1 cellular context compared by ENCODE assay signal in the genomic region with DNA sequence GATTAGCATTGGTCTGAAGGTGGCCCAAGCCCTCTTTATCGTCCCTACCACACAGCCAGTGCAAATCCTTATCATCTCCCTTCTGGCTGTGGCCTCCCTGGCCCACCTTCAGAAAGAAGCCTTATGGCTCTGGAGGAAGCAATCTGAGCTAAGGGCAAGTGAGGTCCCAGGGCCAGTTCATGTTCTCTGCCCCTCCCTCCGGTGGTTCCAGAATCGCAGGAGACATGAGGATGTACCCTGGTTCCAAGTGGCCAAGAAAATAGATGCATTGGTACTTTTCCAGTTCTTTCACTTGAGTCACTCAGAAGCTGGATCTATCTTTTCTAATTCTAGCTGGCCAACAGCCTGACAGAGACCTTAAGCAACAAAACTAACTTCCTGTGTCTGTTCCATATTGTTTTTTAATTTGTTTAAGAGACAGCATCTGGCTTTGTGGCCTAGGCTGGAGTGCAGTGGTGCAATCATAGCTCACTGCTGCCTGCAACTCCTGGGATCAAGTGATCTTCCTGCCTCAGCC.
A peak's percentile ranks its signal among the peaks of the same experiment; 100 is the strongest.
TF ChIP-seq lines count a peak whose summit lies in the region.

No MANE protein-coding gene starts in this region.

TF ChIP-seq in K562, 482 proteins besides CTCF, POLR2A, EP300 and RAD21 (continued from another document and continues in another):
- TF ChIP-seq, protein P1, sequence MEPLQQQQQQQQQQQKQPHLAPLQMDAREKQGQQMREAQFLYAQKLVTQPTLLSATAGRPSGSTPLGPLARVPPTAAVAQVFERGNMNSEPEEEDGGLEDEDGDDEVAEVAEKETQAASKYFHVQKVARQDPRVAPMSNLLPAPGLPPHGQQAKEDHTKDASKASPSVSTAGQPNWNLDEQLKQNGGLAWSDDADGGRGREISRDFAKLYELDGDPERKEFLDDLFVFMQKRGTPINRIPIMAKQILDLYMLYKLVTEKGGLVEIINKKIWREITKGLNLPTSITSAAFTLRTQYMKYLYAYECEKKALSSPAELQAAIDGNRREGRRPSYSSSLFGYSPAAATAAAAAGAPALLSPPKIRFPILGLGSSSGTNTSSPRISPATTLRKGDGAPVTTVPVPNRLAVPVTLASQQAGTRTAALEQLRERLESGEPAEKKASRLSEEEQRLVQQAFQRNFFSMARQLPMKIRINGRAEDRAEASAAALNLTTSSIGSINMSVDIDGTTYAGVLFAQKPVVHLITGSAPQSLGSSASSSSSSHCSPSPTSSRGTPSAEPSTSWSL (CRISPR knock-in tag; IDR thresholded peaks at IDR 0.05; ENCODE audit: borderline replicate concordance) = no peak
- TF ChIP-seq, protein P2, sequence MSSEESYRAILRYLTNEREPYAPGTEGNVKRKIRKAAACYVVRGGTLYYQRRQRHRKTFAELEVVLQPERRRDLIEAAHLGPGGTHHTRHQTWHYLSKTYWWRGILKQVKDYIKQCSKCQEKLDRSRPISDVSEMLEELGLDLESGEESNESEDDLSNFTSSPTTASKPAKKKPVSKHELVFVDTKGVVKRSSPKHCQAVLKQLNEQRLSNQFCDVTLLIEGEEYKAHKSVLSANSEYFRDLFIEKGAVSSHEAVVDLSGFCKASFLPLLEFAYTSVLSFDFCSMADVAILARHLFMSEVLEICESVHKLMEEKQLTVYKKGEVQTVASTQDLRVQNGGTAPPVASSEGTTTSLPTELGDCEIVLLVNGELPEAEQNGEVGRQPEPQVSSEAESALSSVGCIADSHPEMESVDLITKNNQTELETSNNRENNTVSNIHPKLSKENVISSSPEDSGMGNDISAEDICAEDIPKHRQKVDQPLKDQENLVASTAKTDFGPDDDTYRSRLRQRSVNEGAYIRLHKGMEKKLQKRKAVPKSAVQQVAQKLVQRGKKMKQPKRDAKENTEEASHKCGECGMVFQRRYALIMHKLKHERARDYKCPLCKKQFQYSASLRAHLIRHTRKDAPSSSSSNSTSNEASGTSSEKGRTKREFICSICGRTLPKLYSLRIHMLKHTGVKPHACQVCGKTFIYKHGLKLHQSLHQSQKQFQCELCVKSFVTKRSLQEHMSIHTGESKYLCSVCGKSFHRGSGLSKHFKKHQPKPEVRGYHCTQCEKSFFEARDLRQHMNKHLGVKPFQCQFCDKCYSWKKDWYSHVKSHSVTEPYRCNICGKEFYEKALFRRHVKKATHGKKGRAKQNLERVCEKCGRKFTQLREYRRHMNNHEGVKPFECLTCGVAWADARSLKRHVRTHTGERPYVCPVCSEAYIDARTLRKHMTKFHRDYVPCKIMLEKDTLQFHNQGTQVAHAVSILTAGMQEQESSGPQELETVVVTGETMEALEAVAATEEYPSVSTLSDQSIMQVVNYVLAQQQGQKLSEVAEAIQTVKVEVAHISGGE (CRISPR knock-in tag; IDR thresholded peaks at IDR 0.05) = peak in 1 of 3 experiments; percentile 60; a peak in 2 of 6 replicates
- TF ChIP-seq MTA2 (IDR thresholded peaks at IDR 0.05; ENCODE audit: low read depth) = peak; percentile 97
- TF ChIP-seq BRF1 (IDR thresholded peaks at IDR 0.05; ENCODE audit: borderline replicate concordance, extremely low read depth, insufficient read length) = no peak
- TF ChIP-seq NR2C2 (CRISPR knock-in tag; IDR thresholded peaks at IDR 0.05) = no peak
- no peak; the same call in 1 of the 2 replicates for TF ChIP-seq NR2C2 (tag; IDR thresholded peaks at IDR 0.05)
- no peak for TF ChIP-seq CBFB (CRISPR knock-in tag; IDR thresholded peaks at IDR 0.05)
- no peak for TF ChIP-seq NFYB (IDR thresholded peaks at IDR 0.05; ENCODE audit: extremely low read depth, insufficient read length)
- TF ChIP-seq NR4A1 (CRISPR knock-in tag; IDR thresholded peaks at IDR 0.05) = no peak
- peak; percentile 91 for TF ChIP-seq NR4A1 (tag; IDR thresholded peaks at IDR 0.05)
- TF ChIP-seq NR1H2 (CRISPR knock-in tag; IDR thresholded peaks at IDR 0.05) = no peak
- TF ChIP-seq CBX8 (IDR thresholded peaks at IDR 0.05; ENCODE audit: borderline replicate concordance, extremely low read depth, low read depth, low read length, poor library complexity, severe bottlenecking) = no peak
- TF ChIP-seq, protein P3, sequence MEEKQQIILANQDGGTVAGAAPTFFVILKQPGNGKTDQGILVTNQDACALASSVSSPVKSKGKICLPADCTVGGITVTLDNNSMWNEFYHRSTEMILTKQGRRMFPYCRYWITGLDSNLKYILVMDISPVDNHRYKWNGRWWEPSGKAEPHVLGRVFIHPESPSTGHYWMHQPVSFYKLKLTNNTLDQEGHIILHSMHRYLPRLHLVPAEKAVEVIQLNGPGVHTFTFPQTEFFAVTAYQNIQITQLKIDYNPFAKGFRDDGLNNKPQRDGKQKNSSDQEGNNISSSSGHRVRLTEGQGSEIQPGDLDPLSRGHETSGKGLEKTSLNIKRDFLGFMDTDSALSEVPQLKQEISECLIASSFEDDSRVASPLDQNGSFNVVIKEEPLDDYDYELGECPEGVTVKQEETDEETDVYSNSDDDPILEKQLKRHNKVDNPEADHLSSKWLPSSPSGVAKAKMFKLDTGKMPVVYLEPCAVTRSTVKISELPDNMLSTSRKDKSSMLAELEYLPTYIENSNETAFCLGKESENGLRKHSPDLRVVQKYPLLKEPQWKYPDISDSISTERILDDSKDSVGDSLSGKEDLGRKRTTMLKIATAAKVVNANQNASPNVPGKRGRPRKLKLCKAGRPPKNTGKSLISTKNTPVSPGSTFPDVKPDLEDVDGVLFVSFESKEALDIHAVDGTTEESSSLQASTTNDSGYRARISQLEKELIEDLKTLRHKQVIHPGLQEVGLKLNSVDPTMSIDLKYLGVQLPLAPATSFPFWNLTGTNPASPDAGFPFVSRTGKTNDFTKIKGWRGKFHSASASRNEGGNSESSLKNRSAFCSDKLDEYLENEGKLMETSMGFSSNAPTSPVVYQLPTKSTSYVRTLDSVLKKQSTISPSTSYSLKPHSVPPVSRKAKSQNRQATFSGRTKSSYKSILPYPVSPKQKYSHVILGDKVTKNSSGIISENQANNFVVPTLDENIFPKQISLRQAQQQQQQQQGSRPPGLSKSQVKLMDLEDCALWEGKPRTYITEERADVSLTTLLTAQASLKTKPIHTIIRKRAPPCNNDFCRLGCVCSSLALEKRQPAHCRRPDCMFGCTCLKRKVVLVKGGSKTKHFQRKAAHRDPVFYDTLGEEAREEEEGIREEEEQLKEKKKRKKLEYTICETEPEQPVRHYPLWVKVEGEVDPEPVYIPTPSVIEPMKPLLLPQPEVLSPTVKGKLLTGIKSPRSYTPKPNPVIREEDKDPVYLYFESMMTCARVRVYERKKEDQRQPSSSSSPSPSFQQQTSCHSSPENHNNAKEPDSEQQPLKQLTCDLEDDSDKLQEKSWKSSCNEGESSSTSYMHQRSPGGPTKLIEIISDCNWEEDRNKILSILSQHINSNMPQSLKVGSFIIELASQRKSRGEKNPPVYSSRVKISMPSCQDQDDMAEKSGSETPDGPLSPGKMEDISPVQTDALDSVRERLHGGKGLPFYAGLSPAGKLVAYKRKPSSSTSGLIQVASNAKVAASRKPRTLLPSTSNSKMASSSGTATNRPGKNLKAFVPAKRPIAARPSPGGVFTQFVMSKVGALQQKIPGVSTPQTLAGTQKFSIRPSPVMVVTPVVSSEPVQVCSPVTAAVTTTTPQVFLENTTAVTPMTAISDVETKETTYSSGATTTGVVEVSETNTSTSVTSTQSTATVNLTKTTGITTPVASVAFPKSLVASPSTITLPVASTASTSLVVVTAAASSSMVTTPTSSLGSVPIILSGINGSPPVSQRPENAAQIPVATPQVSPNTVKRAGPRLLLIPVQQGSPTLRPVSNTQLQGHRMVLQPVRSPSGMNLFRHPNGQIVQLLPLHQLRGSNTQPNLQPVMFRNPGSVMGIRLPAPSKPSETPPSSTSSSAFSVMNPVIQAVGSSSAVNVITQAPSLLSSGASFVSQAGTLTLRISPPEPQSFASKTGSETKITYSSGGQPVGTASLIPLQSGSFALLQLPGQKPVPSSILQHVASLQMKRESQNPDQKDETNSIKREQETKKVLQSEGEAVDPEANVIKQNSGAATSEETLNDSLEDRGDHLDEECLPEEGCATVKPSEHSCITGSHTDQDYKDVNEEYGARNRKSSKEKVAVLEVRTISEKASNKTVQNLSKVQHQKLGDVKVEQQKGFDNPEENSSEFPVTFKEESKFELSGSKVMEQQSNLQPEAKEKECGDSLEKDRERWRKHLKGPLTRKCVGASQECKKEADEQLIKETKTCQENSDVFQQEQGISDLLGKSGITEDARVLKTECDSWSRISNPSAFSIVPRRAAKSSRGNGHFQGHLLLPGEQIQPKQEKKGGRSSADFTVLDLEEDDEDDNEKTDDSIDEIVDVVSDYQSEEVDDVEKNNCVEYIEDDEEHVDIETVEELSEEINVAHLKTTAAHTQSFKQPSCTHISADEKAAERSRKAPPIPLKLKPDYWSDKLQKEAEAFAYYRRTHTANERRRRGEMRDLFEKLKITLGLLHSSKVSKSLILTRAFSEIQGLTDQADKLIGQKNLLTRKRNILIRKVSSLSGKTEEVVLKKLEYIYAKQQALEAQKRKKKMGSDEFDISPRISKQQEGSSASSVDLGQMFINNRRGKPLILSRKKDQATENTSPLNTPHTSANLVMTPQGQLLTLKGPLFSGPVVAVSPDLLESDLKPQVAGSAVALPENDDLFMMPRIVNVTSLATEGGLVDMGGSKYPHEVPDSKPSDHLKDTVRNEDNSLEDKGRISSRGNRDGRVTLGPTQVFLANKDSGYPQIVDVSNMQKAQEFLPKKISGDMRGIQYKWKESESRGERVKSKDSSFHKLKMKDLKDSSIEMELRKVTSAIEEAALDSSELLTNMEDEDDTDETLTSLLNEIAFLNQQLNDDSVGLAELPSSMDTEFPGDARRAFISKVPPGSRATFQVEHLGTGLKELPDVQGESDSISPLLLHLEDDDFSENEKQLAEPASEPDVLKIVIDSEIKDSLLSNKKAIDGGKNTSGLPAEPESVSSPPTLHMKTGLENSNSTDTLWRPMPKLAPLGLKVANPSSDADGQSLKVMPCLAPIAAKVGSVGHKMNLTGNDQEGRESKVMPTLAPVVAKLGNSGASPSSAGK (IDR thresholded peaks at IDR 0.05) = peak; percentile 33; the same call in 1 of the 2 replicates
- no peak for TF ChIP-seq RBM39 (optimal IDR thresholded peaks at IDR 0.05; ENCODE audit: low read depth, low read length)
- TF ChIP-seq, protein P4, sequence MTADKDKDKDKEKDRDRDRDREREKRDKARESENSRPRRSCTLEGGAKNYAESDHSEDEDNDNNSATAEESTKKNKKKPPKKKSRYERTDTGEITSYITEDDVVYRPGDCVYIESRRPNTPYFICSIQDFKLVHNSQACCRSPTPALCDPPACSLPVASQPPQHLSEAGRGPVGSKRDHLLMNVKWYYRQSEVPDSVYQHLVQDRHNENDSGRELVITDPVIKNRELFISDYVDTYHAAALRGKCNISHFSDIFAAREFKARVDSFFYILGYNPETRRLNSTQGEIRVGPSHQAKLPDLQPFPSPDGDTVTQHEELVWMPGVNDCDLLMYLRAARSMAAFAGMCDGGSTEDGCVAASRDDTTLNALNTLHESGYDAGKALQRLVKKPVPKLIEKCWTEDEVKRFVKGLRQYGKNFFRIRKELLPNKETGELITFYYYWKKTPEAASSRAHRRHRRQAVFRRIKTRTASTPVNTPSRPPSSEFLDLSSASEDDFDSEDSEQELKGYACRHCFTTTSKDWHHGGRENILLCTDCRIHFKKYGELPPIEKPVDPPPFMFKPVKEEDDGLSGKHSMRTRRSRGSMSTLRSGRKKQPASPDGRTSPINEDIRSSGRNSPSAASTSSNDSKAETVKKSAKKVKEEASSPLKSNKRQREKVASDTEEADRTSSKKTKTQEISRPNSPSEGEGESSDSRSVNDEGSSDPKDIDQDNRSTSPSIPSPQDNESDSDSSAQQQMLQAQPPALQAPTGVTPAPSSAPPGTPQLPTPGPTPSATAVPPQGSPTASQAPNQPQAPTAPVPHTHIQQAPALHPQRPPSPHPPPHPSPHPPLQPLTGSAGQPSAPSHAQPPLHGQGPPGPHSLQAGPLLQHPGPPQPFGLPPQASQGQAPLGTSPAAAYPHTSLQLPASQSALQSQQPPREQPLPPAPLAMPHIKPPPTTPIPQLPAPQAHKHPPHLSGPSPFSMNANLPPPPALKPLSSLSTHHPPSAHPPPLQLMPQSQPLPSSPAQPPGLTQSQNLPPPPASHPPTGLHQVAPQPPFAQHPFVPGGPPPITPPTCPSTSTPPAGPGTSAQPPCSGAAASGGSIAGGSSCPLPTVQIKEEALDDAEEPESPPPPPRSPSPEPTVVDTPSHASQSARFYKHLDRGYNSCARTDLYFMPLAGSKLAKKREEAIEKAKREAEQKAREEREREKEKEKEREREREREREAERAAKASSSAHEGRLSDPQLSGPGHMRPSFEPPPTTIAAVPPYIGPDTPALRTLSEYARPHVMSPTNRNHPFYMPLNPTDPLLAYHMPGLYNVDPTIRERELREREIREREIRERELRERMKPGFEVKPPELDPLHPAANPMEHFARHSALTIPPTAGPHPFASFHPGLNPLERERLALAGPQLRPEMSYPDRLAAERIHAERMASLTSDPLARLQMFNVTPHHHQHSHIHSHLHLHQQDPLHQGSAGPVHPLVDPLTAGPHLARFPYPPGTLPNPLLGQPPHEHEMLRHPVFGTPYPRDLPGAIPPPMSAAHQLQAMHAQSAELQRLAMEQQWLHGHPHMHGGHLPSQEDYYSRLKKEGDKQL (CRISPR knock-in tag; IDR thresholded peaks at IDR 0.05; ENCODE audit: borderline replicate concordance) = 0 out of 2 replicates have a peak, but pooled peaks have one; percentile 60
- TF ChIP-seq EZH2 (IDR thresholded peaks at IDR 0.05; ENCODE audit: borderline replicate concordance, low read depth, low read length) = no peak
- TF ChIP-seq FOXP1 (CRISPR knock-in tag; IDR thresholded peaks at IDR 0.05) = no peak
- no peak for TF ChIP-seq SRSF7 (optimal IDR thresholded peaks at IDR 0.05; ENCODE audit: low read depth, low read length)
- peak; percentile 29; the same call in 1 of the 2 replicates for TF ChIP-seq RAD51 (IDR thresholded peaks at IDR 0.05; ENCODE audit: borderline replicate concordance, low read depth)
- TF ChIP-seq ZFPM2 (CRISPR knock-in tag; IDR thresholded peaks at IDR 0.05) = no peak
- no peak for TF ChIP-seq ZBTB1 (CRISPR knock-in tag; IDR thresholded peaks at IDR 0.05; ENCODE audit: borderline replicate concordance, low read depth)
- peak; percentile 52; the same call in 1 of the 2 replicates for TF ChIP-seq KHSRP (IDR thresholded peaks at IDR 0.05)
- TF ChIP-seq ZNF507 (tag; conservative IDR thresholded peaks at IDR 0.05) = no peak
- TF ChIP-seq MTA3 (IDR thresholded peaks at IDR 0.05; ENCODE audit: borderline replicate concordance) = 0 out of 2 replicates have a peak, but pooled peaks have one; percentile 29
- TF ChIP-seq ATF7 (IDR thresholded peaks at IDR 0.05) = peak; percentile 54; the same call in 1 of the 2 replicates
- no peak for TF ChIP-seq GTF2B (IDR thresholded peaks at IDR 0.05; ENCODE audit: extremely low read depth, insufficient read length)
- no peak for TF ChIP-seq BCL6 (CRISPR knock-in tag; IDR thresholded peaks at IDR 0.05)
- TF ChIP-seq VEZF1 (CRISPR knock-in tag; IDR thresholded peaks at IDR 0.05) = peak; percentile 74
- no peak for TF ChIP-seq RBFOX2 (IDR thresholded peaks at IDR 0.05; ENCODE audit: low read depth, low read length)
